ENCODE assay signal across 16 cellular contexts in genomic region chr1:167658574-167659328, GRCh38. TPM values are rescaled to one million over a fixed set of nuclear protein-coding genes. Genes with fewer than 3 reads are reported as not detected.
DNase-seq lines count a peak whose midpoint lies in the region; ATAC-seq and TF ChIP-seq lines count a peak whose summit lies in the region.
"Had no signal": no experiment of that assay in that cellular context is flagged by ENCODE, and none has a peak within 500 bp of the region (broad histone marks: within the 10 kb centered on the region; RNA-seq: fewer than 3 reads in every experiment).

No MANE protein-coding gene starts in this region.

- H3K4me1 Mint-ChIP-seq in CD14-positive monocyte, result peaks cover 89% of the 10 kb centered on the region
- peaks cover 97 to 98% (median 98%) of the 10 kb centered on the region in 3 donors for H3K4me1 Mint-ChIP-seq in T-cell
- peaks cover 6% of the 10 kb centered on the region for H3K4me1 Mint-ChIP-seq in GM23338

- H2BK15ac ChIP-seq in mesenchymal stem cell (ENCODE audit: low read depth, poor library complexity, severe bottlenecking), result no peak overlapping the region

- POLR2A ChIA-PET in T-cell (lab: Charles Lee), result interaction anchor here in 1 of 2 donors (0.5 kb wide), 1 partner anchor 31 kb away, joined by 4 read pairs; no protein-coding TSS in a partner anchor

- no peak for DNase-seq in CD14-positive monocyte (ENCODE audit: low spot score)
- peak; percentile 53 for DNase-seq in EH (ENCODE audit: low read depth)
- DNase-seq in T-cell, result no peak
- peak; percentile 65 for DNase-seq in mesenchymal stem cell
- no peak for DNase-seq in GM23338 (ENCODE audit: low spot score)
- no peak for DNase-seq in NCI-H187 (lab: John Stamatoyannopoulos, UW)
- no peak for DNase-seq in lower lobe of right lung
- DNase-seq: activated CD4-positive, alpha-beta T cell treated with anti-CD3 and anti-CD28 coated beads, Interleukin-2, amount 50 U/mL, for 4 hours; activated naive CD4-positive, alpha-beta T cell; foreskin fibroblast; PC-9; T-helper 2 cell; testis had no signal

- no peaks in the 10 kb centered on the region for H3K9me3 ChIP-seq in mesenchymal stem cell (ENCODE audit: control insufficient read depth, low read length)
- no peaks in the 10 kb centered on the region for H3K9me3 ChIP-seq in lower lobe of right lung
- H3K9me3 ChIP-seq: testis had no signal

- H3K27me3 Mint-ChIP-seq in CD14-positive monocyte (ENCODE audit: low read depth in 3 of 3), result no peaks in the 10 kb centered on the region
- no peaks in the 10 kb centered on the region for H3K27me3 Mint-ChIP-seq in T-cell
- peaks cover 8% of the 10 kb centered on the region for H3K27me3 Mint-ChIP-seq in GM23338 (ENCODE audit: insufficient read depth, low read depth, poor library complexity)

- intact Hi-C loops in CD14-positive monocyte (cut with micrococcal nuclease) (no loop called here), lower lobe of right lung (cut with DNase I) (no loop called here)

- H3K14ac ChIP-seq in mesenchymal stem cell (ENCODE audit: low read length in 2 of 2), result no peak overlapping the region

- no peak for ATAC-seq in T-cell (replicated peaks in 1 of 4)
- ATAC-seq in GM23338, result no peak
- ATAC-seq in HG02840 (IDR thresholded peaks at IDR 0.05; ENCODE audit: low FRiP score, unreplicated experiment), result no peak
- no peak for ATAC-seq in lower lobe of right lung

- TF ChIP-seq CTCF in CD14-positive monocyte (IDR thresholded peaks at IDR 0.05), result no peak
- no peak for TF ChIP-seq CTCF in GM23338 (conservative IDR thresholded peaks at IDR 0.05; ENCODE audit: low read depth in 2 of 2)
- TF ChIP-seq CTCF in lower lobe of right lung (IDR thresholded peaks at IDR 0.05), result no peak

- no peak overlapping the region for H3K18ac ChIP-seq in mesenchymal stem cell (ENCODE audit: low read depth in 1 of 2, low read length in 2 of 2)

- H3K4me3 Mint-ChIP-seq in CD14-positive monocyte (peak overlapping the region in 1 of 2 donors; percentile 32), T-cell (peak overlapping the region in 2 of 3 donors; percentile 13 to 20), GM23338 (no peak overlapping the region)
- H3K4me3 Mint-ChIP-seq: neural crest cell had no signal

- H3K23ac ChIP-seq in mesenchymal stem cell (ENCODE audit: low read length in 2 of 2), result no peak overlapping the region

- H3K4me2 ChIP-seq in mesenchymal stem cell (ENCODE audit: low read length, poor library complexity, severe bottlenecking), result no peak overlapping the region
- no peak overlapping the region for H3K4me2 ChIP-seq in GM23338
- H3K4me2 ChIP-seq: PC-9 had no signal

- H2AFZ ChIP-seq in mesenchymal stem cell (ENCODE audit: low read depth, low read length) (no peak overlapping the region), GM23338 (no peak overlapping the region)
- H2AFZ ChIP-seq: PC-9 had no signal

- no peak overlapping the region for H2BK5ac ChIP-seq in mesenchymal stem cell (ENCODE audit: low read depth, low read length, poor library complexity, severe bottlenecking)

- WGBS in mesenchymal stem cell, result 59% methylated on average over 6 of the region's 10 CpGs

- no peak overlapping the region for H4K8ac ChIP-seq in mesenchymal stem cell (ENCODE audit: low read length)

- H3K79me2 ChIP-seq in GM23338 (replicated peaks; ENCODE audit: insufficient read depth), result no peaks in the 10 kb centered on the region

- peak overlapping the region; percentile 57 to 87 (median 81) for H3K27ac Mint-ChIP-seq in CD14-positive monocyte
- peak overlapping the region; percentile 68 to 81 for H3K27ac Mint-ChIP-seq in T-cell
- no peak overlapping the region for H3K27ac Mint-ChIP-seq in GM23338

- no peak overlapping the region for H3K27ac ChIP-seq in mesenchymal stem cell (ENCODE audit: low read length, poor library complexity, severe bottlenecking)
- no peak overlapping the region for H3K27ac ChIP-seq in GM23338 (ENCODE audit: low read depth)
- no peak overlapping the region for H3K27ac ChIP-seq in lower lobe of right lung
- H3K27ac ChIP-seq: PC-9, testis had no signal

- no peak overlapping the region for H2AK5ac ChIP-seq in mesenchymal stem cell (ENCODE audit: low read length, severe bottlenecking)

- no peak overlapping the region for H3K4ac ChIP-seq in mesenchymal stem cell (ENCODE audit: low read depth in 1 of 2, low read length in 2 of 2)

- no peaks in the 10 kb centered on the region for H4K20me1 ChIP-seq in GM23338 (replicated peaks; ENCODE audit: insufficient read depth)

- H3K27me3 ChIP-seq in mesenchymal stem cell (ENCODE audit: control insufficient read depth in 1 of 2, insufficient read depth in 1 of 2, low read length in 2 of 2) (no peaks in the 10 kb centered on the region), GM23338 (ENCODE audit: insufficient read depth) (no peaks in the 10 kb centered on the region), lower lobe of right lung (ENCODE audit: low read depth) (no peaks in the 10 kb centered on the region)
- H3K27me3 ChIP-seq: testis had no signal

- H3K9me2 ChIP-seq in GM23338 (ENCODE audit: insufficient read depth), result 0 out of 2 replicates have a peak, but pooled peaks cover 4% of the 10 kb centered on the region

- peaks cover 0 to 1% (median 0%) of the 10 kb centered on the region in 7 donors for H3K9me3 Mint-ChIP-seq in CD14-positive monocyte
- H3K9me3 Mint-ChIP-seq in T-cell, result no peaks in the 10 kb centered on the region
- no peaks in the 10 kb centered on the region for H3K9me3 Mint-ChIP-seq in GM23338
- H3K9me3 Mint-ChIP-seq: neural crest cell had no signal

- no peaks in the 10 kb centered on the region for H3K79me1 ChIP-seq in mesenchymal stem cell (replicated peaks; ENCODE audit: low read length, poor library complexity, severe bottlenecking)

- H3K4me1 ChIP-seq in mesenchymal stem cell (ENCODE audit: control insufficient read depth, insufficient read depth, low read depth, low read length) (peaks cover 15% of the 10 kb centered on the region), GM23338 (ENCODE audit: insufficient read depth) (no peaks in the 10 kb centered on the region), lower lobe of right lung (peaks cover 60% of the 10 kb centered on the region)

- no peaks in the 10 kb centered on the region for H3K36me3 ChIP-seq in mesenchymal stem cell (ENCODE audit: control insufficient read depth in 1 of 2, insufficient read depth in 2 of 2, low read depth in 1 of 2, low read length in 2 of 2)
- H3K36me3 ChIP-seq in GM23338 (ENCODE audit: insufficient read depth), result no peaks in the 10 kb centered on the region
- H3K36me3 ChIP-seq in lower lobe of right lung, result no peaks in the 10 kb centered on the region

- no peak overlapping the region for H3K4me3 ChIP-seq in mesenchymal stem cell (ENCODE audit: insufficient read depth in 1 of 2, low read depth in 1 of 2, low read length in 2 of 2)
- H3K4me3 ChIP-seq in GM23338, result no peak overlapping the region
- H3K4me3 ChIP-seq in lower lobe of right lung, result no peak overlapping the region
- H3K4me3 ChIP-seq: coronary artery, PC-9, testis had no signal

- H3F3A ChIP-seq in GM23338 (replicated peaks; ENCODE audit: low read depth), result no peaks in the 10 kb centered on the region

- CTCF ChIA-PET in T-cell (lab: Charles Lee), result no interaction called here

- no peak overlapping the region for H3K9ac ChIP-seq in mesenchymal stem cell (ENCODE audit: low read length)

- H3K36me3 Mint-ChIP-seq in CD14-positive monocyte (peaks cover 64 to 80% of the 10 kb centered on the region in 2 donors), T-cell (peaks cover 31% of the 10 kb centered on the region), GM23338 (ENCODE audit: low read depth) (no peaks in the 10 kb centered on the region)

- H2BK12ac ChIP-seq in mesenchymal stem cell (ENCODE audit: low read length in 2 of 2), result no peak overlapping the region

- H2BK120ac ChIP-seq in mesenchymal stem cell (ENCODE audit: low read depth, low read length), result no peak overlapping the region

- H4K91ac ChIP-seq in mesenchymal stem cell (ENCODE audit: low read length), result no peak overlapping the region

TF ChIP-seq in GM23338, 12 proteins besides CTCF, POLR2A, EP300 and RAD21 (continues in another document):
- no peak for TF ChIP-seq ZNF331 (CRISPR knock-in tag; IDR thresholded peaks at IDR 0.05; ENCODE audit: low read depth)
- no peak for TF ChIP-seq EZH2 (IDR thresholded peaks at IDR 0.05; ENCODE audit: low read depth, unreplicated experiment)

RNA-seq across cellular contexts. Expression of gene RCSD1, which starts 28.7 kb away (rescaled TPM):
- 100 to 1,000 TPM; 216 to 218 TPM for polyA plus RNA-seq in CD14-positive monocyte
- total RNA-seq in T-cell, result 100 to 1,000 TPM; 101 to 126 (median 107) TPM
- 0.52 TPM for polyA plus RNA-seq in mesenchymal stem cell (2013, experiment 1 of 2)
- 0.44 TPM for polyA plus RNA-seq in mesenchymal stem cell (2013, experiment 2 of 2)
- 0.73 TPM in 1 of 2 replicates, not detected in the other for total RNA-seq in GM23338 (2014; rRNA removed; shearing (Covaris generic))
- 0.18 and 0.42 TPM in 2 replicates for polyA plus RNA-seq in GM23338 (2016; fragmentation: Nextera tagmentation; extraction: Ambion mirVana)
- total RNA-seq in lower lobe of right lung, result 20.7 TPM
- total RNA-seq: PC-9 had no signal

Comparison
In these comparisons a context has a peak if more than half of its experiments do, and no peak if none do; other contexts are left out.
1. DNase-seq: peak in EH (single experiment) and mesenchymal stem cell (single experiment); none in CD14-positive monocyte (single experiment), T-cell (0 of 34), GM23338 (single experiment), NCI-H187 (0 of 2) and lower lobe of right lung (single experiment).
2. RNA of gene RCSD1, which starts 28.7 kb away (total RNA-seq): 101 to 126 TPM in T-cell and 20.7 TPM in lower lobe of right lung (single experiment); 0.73 TPM in GM23338; every median in the first group is over 10 times any median in the second.